In genomic region chr5:95238560-95239325, GRCh38 we compare ENCODE assay signal across 8 cellular contexts. TPM values are rescaled to one million over a fixed set of nuclear protein-coding genes. Genes with fewer than 3 reads are reported as not detected.
A peak's percentile ranks its signal among the peaks of the same experiment; 100 is the strongest.
DNase-seq lines count a peak whose midpoint lies in the region; ATAC-seq and TF ChIP-seq lines count a peak whose summit lies in the region.

No MANE protein-coding gene starts in this region.

- no peak overlapping the region for H2BK12ac ChIP-seq in trophoblast cell (ENCODE audit: low read length)

- H3K4me3 ChIP-seq in trophoblast cell (ENCODE audit: low read depth, low read length) = no peak overlapping the region

- H3K27ac ChIP-seq in trophoblast cell (ENCODE audit: low read depth, low read length) = no peak overlapping the region

- H3K14ac ChIP-seq in trophoblast cell (ENCODE audit: low read length) = no peak overlapping the region

- no peaks in the 10 kb centered on the region for H3K79me1 ChIP-seq in trophoblast cell (ENCODE audit: low read length)

- no peaks in the 10 kb centered on the region for H3K9me3 ChIP-seq in trophoblast cell (ENCODE audit: insufficient read depth, low read depth, low read length)

- H3K9ac ChIP-seq in trophoblast cell (ENCODE audit: low read length) = no peak overlapping the region

- H3K23ac ChIP-seq in trophoblast cell (ENCODE audit: low read length) = no peak overlapping the region

- no peak overlapping the region for H4K91ac ChIP-seq in trophoblast cell (ENCODE audit: low read depth, low read length)

- H2BK5ac ChIP-seq in trophoblast cell (ENCODE audit: low read depth, low read length, poor library complexity) = no peak overlapping the region

- peak; percentile 36 for DNase-seq in GM03348 (ENCODE audit: low spot score)
- DNase-seq in cerebellar cortex (ENCODE audit: low spot score) = peak; percentile 86
- DNase-seq in trophoblast cell = peak; percentile 34 to 66
- no peak for DNase-seq in activated CD8-positive, alpha-beta memory T cell treated with anti-CD3 and anti-CD28 coated beads, Interleukin-2, amount 50 U/mL, for 48 hours

- no peaks in the 10 kb centered on the region for H3K79me2 ChIP-seq in trophoblast cell (ENCODE audit: control insufficient read depth, insufficient read depth, low read length, poor library complexity)

- no peaks in the 10 kb centered on the region for H3K4me1 ChIP-seq in trophoblast cell (ENCODE audit: control insufficient read depth in 1 of 2, insufficient read depth in 2 of 2, low read length in 2 of 2)

- H3K36me3 ChIP-seq in trophoblast cell (ENCODE audit: control insufficient read depth in 1 of 2, insufficient read depth in 2 of 2, low read length in 2 of 2) = no peaks in the 10 kb centered on the region

- H4K8ac ChIP-seq in trophoblast cell (ENCODE audit: low read depth, low read length) = no peak overlapping the region

- no peak overlapping the region for H2AK5ac ChIP-seq in trophoblast cell (ENCODE audit: low read length)

- WGBS in trophoblast cell (ENCODE audit: extremely low coverage, insufficient coverage, insufficient read length) = no CpG with 5 or more reads among the region's 10 CpGs

- no peak overlapping the region for H2AFZ ChIP-seq in trophoblast cell (ENCODE audit: insufficient read depth, low read length, poor library complexity)

- no peak overlapping the region for H2BK120ac ChIP-seq in trophoblast cell (ENCODE audit: insufficient read depth, low read length, poor library complexity)

- no peak overlapping the region for H3K18ac ChIP-seq in trophoblast cell (ENCODE audit: low read length)

- H3K4ac ChIP-seq in trophoblast cell (ENCODE audit: low read depth, low read length) = no peak overlapping the region

- no peak overlapping the region for H3K4me2 ChIP-seq in trophoblast cell (ENCODE audit: low read length)

- ATAC-seq in GM21529 (IDR thresholded peaks at IDR 0.05; ENCODE audit: unreplicated experiment) = no peak
- ATAC-seq in HG03442 (IDR thresholded peaks at IDR 0.05; ENCODE audit: unreplicated experiment) = no peak
- ATAC-seq in HG03045 (IDR thresholded peaks at IDR 0.05; ENCODE audit: unreplicated experiment) = no peak

- peak; percentile 61 for TF ChIP-seq CTCF in LNCAP (IDR thresholded peaks at IDR 0.05)

- H3K27me3 ChIP-seq in trophoblast cell (ENCODE audit: insufficient read depth, low read length) = no peaks in the 10 kb centered on the region

- H4K12ac ChIP-seq in trophoblast cell (ENCODE audit: low read depth, low read length) = no peak overlapping the region

RNA-seq across cellular contexts. Expression of gene MCTP1, which starts 46.2 kb away (rescaled TPM):
- 1.3 TPM in 2 replicates for polyA plus RNA-seq in trophoblast cell (2013)
